ENCODE assay signal across 11 cellular contexts in the genomic region with DNA sequence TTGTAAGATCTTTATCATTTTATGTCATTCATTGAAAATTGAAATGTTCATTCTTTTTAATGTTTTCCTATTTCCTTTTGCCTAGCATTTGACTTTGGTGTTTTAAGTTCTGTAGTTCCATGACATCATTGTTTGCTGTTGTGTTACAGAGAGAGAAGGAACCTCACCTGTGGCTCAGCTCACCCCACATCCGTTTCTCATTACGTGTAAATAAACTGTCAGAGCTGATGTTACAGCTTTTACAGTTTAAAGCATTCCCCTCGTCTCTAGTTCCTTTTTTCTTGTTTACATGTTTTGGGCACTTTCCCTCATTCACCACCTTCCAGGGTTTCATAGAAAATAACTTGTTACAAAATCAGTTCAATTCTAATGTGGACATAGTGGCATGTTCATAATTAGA.
A peak's percentile ranks its signal among the peaks of the same experiment; 100 is the strongest.
DNase-seq lines count a peak whose midpoint lies in the region; ATAC-seq, FAIRE-seq and TF ChIP-seq lines count a peak whose summit lies in the region.
"Had no signal": no experiment of that assay in that cellular context is flagged by ENCODE, and none has a peak within 500 bp of the region (broad histone marks: within the 10 kb centered on the region; RNA-seq: fewer than 3 reads in every experiment).

No MANE protein-coding gene starts in this region.

- no peaks in the 10 kb centered on the region for H3K27me3 ChIP-seq in endothelial cell of umbilical vein (ENCODE audit: control insufficient read depth in 2 of 2, insufficient read depth in 2 of 2, low read length in 2 of 2)
- H3K27me3 ChIP-seq: testis had no signal

- no peak overlapping the region for H2AFZ ChIP-seq in endothelial cell of umbilical vein (ENCODE audit: low read depth, low read length)

- no peak for TF ChIP-seq POLR2A in endothelial cell of umbilical vein (IDR thresholded peaks at IDR 0.05; ENCODE audit: low read depth, low read length)

- H3K27ac ChIP-seq in endothelial cell of umbilical vein (ENCODE audit: insufficient read depth, low read depth, low read length): no peak overlapping the region
- H3K27ac ChIP-seq: 22Rv1, testis had no signal

- H3K9me1 ChIP-seq in endothelial cell of umbilical vein (replicated peaks; ENCODE audit: control insufficient read depth, extremely low read depth, insufficient read depth, low read length): no peaks in the 10 kb centered on the region

- CTCF ChIA-PET in endothelial cell of umbilical vein (lab: Charles Lee): interaction anchor here (1.8 to 3.4 kb wide), 3 partner anchors 9 to 13 kb away, joined by 6 to 11 read pairs (median 10); no protein-coding TSS in a partner anchor

- no peaks in the 10 kb centered on the region for H3K79me2 ChIP-seq in endothelial cell of umbilical vein (ENCODE audit: control insufficient read depth, insufficient read depth, low read length)

- no TSS peak for BruUV-seq in endothelial cell of umbilical vein (replicated peaks; lab: Mats Ljungman, UMichigan)

- no peak overlapping the region for H3K4me3 ChIP-seq in endothelial cell of umbilical vein (replicated peaks in 1 of 3; ENCODE audit: insufficient read depth in 1 of 3, low read depth in 1 of 3, low read length in 3 of 3)
- H3K4me3 ChIP-seq: testis had no signal

- peaks cover 2 to 4% of the 10 kb centered on the region in 2 experiments for H3K36me3 ChIP-seq in endothelial cell of umbilical vein (ENCODE audit: control insufficient read depth in 2 of 2, extremely low read depth in 1 of 2, insufficient read depth in 2 of 2, low read length in 2 of 2)

- H3K4me1 ChIP-seq in endothelial cell of umbilical vein (ENCODE audit: control insufficient read depth, extremely low read depth, insufficient read depth, low read length): no peaks in the 10 kb centered on the region
- H3K4me1 ChIP-seq: testis had no signal

- POLR2A ChIA-PET in endothelial cell of umbilical vein (lab: Charles Lee): no interaction called here

- no peaks in the 10 kb centered on the region for H3K9me3 ChIP-seq in endothelial cell of umbilical vein (replicated peaks; ENCODE audit: control insufficient read depth, insufficient read depth, low read length)
- H3K9me3 ChIP-seq: testis had no signal

- no peak overlapping the region for H3K9ac ChIP-seq in endothelial cell of umbilical vein (replicated peaks; ENCODE audit: extremely low read depth, insufficient read depth, low read length)

- TF ChIP-seq CTCF in endothelial cell of umbilical vein (IDR thresholded peaks at IDR 0.05; ENCODE audit: extremely low read depth in 1 of 2, insufficient read depth in 1 of 2, low read depth in 1 of 2, low read length in 2 of 2): no peak

- dilution Hi-C loops in endothelial cell of umbilical vein (cut with MboI; ENCODE audit: extremely low pct_ligation_motif_present, low sequenced_read_pairs): no loop called here

- no peaks in the 10 kb centered on the region for H4K20me1 ChIP-seq in endothelial cell of umbilical vein (replicated peaks; ENCODE audit: control insufficient read depth, extremely low read depth, insufficient read depth, low read length)

- intact Hi-C loops in endothelial cell of umbilical vein (cut with micrococcal nuclease): no loop called here

- ATAC-seq in GM21515 (IDR thresholded peaks at IDR 0.05; ENCODE audit: unreplicated experiment) (peak; percentile 90), HG03196 (IDR thresholded peaks at IDR 0.05; ENCODE audit: unreplicated experiment) (peak; percentile 91), esophagus mucosa (no peak)

- DNase-seq in DMS53 (lab: John Stamatoyannopoulos, UW): peak; percentile 10
- no peak for DNase-seq in DMS53 treated with DMSO at 0.1 percent for 48 hours (lab: John Stamatoyannopoulos, UW; ENCODE audit: unreplicated experiment)
- DNase-seq in endothelial cell of umbilical vein (ENCODE audit: low read depth, low spot score): no peak
- DNase-seq in stimulated activated CD4-positive, alpha-beta T cell treated with anti-CD3 and anti-CD28 coated beads, Interleukin-4, amount 100 ng/mL, for 1 hour: no peak
- no peak for DNase-seq in G401 (ENCODE audit: low spot score)
- DNase-seq: mammary epithelial cell, testis had no signal

- peak; percentile 4 for FAIRE-seq in endothelial cell of umbilical vein (lab: Jason Lieb, UNC)

- in situ Hi-C loops in G401 (cut with HindIII; ENCODE audit: low sequenced_read_pairs): no loop called here

- no peak overlapping the region for H3K4me2 ChIP-seq in endothelial cell of umbilical vein (ENCODE audit: insufficient read depth, low read length)

TF ChIP-seq in endothelial cell of umbilical vein, 7 proteins besides CTCF, POLR2A, EP300 and RAD21:
- TF ChIP-seq POLR2AphosphoS5 (IDR thresholded peaks at IDR 0.05; ENCODE audit: insufficient read depth, low read depth, low read length): no peak
- no peak for TF ChIP-seq JUN (IDR thresholded peaks at IDR 0.05; ENCODE audit: borderline replicate concordance, insufficient read depth, insufficient read length, low read depth)
- no peak for TF ChIP-seq MYC (IDR thresholded peaks at IDR 0.05; ENCODE audit: low read depth, low read length)
- TF ChIP-seq, protein P1, sequence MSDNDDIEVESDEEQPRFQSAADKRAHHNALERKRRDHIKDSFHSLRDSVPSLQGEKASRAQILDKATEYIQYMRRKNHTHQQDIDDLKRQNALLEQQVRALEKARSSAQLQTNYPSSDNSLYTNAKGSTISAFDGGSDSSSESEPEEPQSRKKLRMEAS (IDR thresholded peaks at IDR 0.05; ENCODE audit: insufficient read depth, insufficient read length): no peak
